1 cellular context compared by ENCODE assay signal in the genomic region with DNA sequence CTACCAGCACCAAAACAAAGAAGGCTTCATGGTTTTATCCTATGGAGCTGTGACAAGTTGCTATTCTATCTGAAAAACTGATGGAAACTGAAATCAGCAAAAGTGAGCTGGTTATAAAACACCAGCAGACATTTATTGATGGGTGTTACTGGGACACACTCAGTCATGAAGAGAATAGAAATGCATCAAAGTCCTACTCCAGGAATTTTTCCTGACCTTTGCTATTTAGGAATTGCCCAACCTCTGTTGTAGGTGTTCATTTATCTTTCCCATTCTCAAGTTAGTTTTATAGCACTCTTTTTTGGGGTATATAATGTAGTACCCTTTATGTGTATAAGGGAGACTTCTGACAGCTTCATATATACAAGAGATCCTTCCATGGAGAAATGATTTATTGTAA.
TF ChIP-seq lines count a peak whose summit lies in the region.

No MANE protein-coding gene starts in this region.

TF ChIP-seq in HepG2, 621 proteins besides CTCF, POLR2A, EP300 and RAD21 (continued from another document and continues in another):
- TF ChIP-seq, protein P1, sequence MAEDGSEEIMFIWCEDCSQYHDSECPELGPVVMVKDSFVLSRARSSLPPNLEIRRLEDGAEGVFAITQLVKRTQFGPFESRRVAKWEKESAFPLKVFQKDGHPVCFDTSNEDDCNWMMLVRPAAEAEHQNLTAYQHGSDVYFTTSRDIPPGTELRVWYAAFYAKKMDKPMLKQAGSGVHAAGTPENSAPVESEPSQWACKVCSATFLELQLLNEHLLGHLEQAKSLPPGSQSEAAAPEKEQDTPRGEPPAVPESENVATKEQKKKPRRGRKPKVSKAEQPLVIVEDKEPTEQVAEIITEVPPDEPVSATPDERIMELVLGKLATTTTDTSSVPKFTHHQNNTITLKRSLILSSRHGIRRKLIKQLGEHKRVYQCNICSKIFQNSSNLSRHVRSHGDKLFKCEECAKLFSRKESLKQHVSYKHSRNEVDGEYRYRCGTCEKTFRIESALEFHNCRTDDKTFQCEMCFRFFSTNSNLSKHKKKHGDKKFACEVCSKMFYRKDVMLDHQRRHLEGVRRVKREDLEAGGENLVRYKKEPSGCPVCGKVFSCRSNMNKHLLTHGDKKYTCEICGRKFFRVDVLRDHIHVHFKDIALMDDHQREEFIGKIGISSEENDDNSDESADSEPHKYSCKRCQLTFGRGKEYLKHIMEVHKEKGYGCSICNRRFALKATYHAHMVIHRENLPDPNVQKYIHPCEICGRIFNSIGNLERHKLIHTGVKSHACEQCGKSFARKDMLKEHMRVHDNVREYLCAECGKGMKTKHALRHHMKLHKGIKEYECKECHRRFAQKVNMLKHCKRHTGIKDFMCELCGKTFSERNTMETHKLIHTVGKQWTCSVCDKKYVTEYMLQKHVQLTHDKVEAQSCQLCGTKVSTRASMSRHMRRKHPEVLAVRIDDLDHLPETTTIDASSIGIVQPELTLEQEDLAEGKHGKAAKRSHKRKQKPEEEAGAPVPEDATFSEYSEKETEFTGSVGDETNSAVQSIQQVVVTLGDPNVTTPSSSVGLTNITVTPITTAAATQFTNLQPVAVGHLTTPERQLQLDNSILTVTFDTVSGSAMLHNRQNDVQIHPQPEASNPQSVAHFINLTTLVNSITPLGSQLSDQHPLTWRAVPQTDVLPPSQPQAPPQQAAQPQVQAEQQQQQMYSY (CRISPR knock-in tag; IDR thresholded peaks at IDR 0.05) = no peak
- TF ChIP-seq ZNF44 (CRISPR knock-in tag; IDR thresholded peaks at IDR 0.05) = no peak
- TF ChIP-seq, protein P2, sequence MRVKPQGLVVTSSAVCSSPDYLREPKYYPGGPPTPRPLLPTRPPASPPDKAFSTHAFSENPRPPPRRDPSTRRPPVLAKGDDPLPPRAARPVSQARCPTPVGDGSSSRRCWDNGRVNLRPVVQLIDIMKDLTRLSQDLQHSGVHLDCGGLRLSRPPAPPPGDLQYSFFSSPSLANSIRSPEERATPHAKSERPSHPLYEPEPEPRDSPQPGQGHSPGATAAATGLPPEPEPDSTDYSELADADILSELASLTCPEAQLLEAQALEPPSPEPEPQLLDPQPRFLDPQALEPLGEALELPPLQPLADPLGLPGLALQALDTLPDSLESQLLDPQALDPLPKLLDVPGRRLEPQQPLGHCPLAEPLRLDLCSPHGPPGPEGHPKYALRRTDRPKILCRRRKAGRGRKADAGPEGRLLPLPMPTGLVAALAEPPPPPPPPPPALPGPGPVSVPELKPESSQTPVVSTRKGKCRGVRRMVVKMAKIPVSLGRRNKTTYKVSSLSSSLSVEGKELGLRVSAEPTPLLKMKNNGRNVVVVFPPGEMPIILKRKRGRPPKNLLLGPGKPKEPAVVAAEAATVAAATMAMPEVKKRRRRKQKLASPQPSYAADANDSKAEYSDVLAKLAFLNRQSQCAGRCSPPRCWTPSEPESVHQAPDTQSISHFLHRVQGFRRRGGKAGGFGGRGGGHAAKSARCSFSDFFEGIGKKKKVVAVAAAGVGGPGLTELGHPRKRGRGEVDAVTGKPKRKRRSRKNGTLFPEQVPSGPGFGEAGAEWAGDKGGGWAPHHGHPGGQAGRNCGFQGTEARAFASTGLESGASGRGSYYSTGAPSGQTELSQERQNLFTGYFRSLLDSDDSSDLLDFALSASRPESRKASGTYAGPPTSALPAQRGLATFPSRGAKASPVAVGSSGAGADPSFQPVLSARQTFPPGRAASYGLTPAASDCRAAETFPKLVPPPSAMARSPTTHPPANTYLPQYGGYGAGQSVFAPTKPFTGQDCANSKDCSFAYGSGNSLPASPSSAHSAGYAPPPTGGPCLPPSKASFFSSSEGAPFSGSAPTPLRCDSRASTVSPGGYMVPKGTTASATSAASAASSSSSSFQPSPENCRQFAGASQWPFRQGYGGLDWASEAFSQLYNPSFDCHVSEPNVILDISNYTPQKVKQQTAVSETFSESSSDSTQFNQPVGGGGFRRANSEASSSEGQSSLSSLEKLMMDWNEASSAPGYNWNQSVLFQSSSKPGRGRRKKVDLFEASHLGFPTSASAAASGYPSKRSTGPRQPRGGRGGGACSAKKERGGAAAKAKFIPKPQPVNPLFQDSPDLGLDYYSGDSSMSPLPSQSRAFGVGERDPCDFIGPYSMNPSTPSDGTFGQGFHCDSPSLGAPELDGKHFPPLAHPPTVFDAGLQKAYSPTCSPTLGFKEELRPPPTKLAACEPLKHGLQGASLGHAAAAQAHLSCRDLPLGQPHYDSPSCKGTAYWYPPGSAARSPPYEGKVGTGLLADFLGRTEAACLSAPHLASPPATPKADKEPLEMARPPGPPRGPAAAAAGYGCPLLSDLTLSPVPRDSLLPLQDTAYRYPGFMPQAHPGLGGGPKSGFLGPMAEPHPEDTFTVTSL (CRISPR knock-in tag; IDR thresholded peaks at IDR 0.05; ENCODE audit: borderline replicate concordance) = peak; percentile 51; the same call in 1 of the 2 replicates
- no peak for TF ChIP-seq KLF13 (CRISPR knock-in tag; IDR thresholded peaks at IDR 0.05)
- TF ChIP-seq NR2F6 (IDR thresholded peaks at IDR 0.05) = peak; percentile 59
- 0 out of 2 replicates have a peak, but pooled peaks have one; percentile 17 for TF ChIP-seq NR2F6 (CRISPR knock-in tag; IDR thresholded peaks at IDR 0.05)
- TF ChIP-seq ZNF3 (CRISPR knock-in tag; IDR thresholded peaks at IDR 0.05) = no peak
- TF ChIP-seq SP2 (CRISPR knock-in tag; IDR thresholded peaks at IDR 0.05) = no peak
- no peak for TF ChIP-seq NFRKB (IDR thresholded peaks at IDR 0.05)
- no peak for TF ChIP-seq PPARG (CRISPR knock-in tag; conservative IDR thresholded peaks at IDR 0.05)
- peak; percentile 75 for TF ChIP-seq BCL6 (CRISPR knock-in tag; IDR thresholded peaks at IDR 0.05)
- no peak for TF ChIP-seq POLR2AphosphoS2 (IDR thresholded peaks at IDR 0.05; ENCODE audit: low read depth, low read length)
- TF ChIP-seq CCDC6 (CRISPR knock-in tag; IDR thresholded peaks at IDR 0.05) = no peak
- TF ChIP-seq, protein P3, sequence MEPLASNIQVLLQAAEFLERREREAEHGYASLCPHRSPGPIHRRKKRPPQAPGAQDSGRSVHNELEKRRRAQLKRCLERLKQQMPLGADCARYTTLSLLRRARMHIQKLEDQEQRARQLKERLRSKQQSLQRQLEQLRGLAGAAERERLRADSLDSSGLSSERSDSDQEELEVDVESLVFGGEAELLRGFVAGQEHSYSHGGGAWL (CRISPR knock-in tag; IDR thresholded peaks at IDR 0.05) = no peak
- TF ChIP-seq EED (CRISPR knock-in tag; IDR thresholded peaks at IDR 0.05) = no peak
- no peak for TF ChIP-seq SOX6 (IDR thresholded peaks at IDR 0.05)
- peak; percentile 32; the same call in 1 of the 2 replicates for TF ChIP-seq SOX6 (CRISPR knock-in tag; IDR thresholded peaks at IDR 0.05)
- no peak for TF ChIP-seq SKI (IDR thresholded peaks at IDR 0.05; ENCODE audit: partially characterized antibody)
- no peak for TF ChIP-seq FOXK2 (IDR thresholded peaks at IDR 0.05)
- no peak for TF ChIP-seq HDAC6 (IDR thresholded peaks at IDR 0.05; ENCODE audit: low read depth, low read length)
- no peak for TF ChIP-seq GTF2F1 (IDR thresholded peaks at IDR 0.05; ENCODE audit: low read length)
- TF ChIP-seq, protein P4, sequence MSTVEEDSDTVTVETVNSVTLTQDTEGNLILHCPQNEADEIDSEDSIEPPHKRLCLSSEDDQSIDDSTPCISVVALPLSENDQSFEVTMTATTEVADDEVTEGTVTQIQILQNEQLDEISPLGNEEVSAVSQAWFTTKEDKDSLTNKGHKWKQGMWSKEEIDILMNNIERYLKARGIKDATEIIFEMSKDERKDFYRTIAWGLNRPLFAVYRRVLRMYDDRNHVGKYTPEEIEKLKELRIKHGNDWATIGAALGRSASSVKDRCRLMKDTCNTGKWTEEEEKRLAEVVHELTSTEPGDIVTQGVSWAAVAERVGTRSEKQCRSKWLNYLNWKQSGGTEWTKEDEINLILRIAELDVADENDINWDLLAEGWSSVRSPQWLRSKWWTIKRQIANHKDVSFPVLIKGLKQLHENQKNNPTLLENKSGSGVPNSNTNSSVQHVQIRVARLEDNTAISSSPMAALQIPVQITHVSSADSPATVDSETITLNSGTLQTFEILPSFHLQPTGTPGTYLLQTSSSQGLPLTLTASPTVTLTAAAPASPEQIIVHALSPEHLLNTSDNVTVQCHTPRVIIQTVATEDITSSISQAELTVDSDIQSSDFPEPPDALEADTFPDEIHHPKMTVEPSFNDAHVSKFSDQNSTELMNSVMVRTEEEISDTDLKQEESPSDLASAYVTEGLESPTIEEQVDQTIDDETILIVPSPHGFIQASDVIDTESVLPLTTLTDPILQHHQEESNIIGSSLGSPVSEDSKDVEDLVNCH (CRISPR knock-in tag; IDR thresholded peaks at IDR 0.05) = no peak
- TF ChIP-seq ZNF660 (CRISPR knock-in tag; IDR thresholded peaks at IDR 0.05; ENCODE audit: borderline replicate concordance, low read depth) = no peak
- no peak for TF ChIP-seq MZF1 (CRISPR knock-in tag; IDR thresholded peaks at IDR 0.05; ENCODE audit: borderline replicate concordance)
- TF ChIP-seq ZMYM4 (CRISPR knock-in tag; IDR thresholded peaks at IDR 0.05) = no peak
- TF ChIP-seq HNF4A (CRISPR knock-in tag; IDR thresholded peaks at IDR 0.05) = peak; percentile 78
- TF ChIP-seq KDM5B (CRISPR knock-in tag; IDR thresholded peaks at IDR 0.05; ENCODE audit: borderline replicate concordance) = no peak
- no peak for TF ChIP-seq MXI1 (IDR thresholded peaks at IDR 0.05; ENCODE audit: borderline replicate concordance, low read depth, low read length)
- no peak for TF ChIP-seq ZSCAN31 (CRISPR knock-in tag; IDR thresholded peaks at IDR 0.05; ENCODE audit: low read depth)
- no peak for TF ChIP-seq ZNF550 (CRISPR knock-in tag; IDR thresholded peaks at IDR 0.05; ENCODE audit: borderline replicate concordance)
- TF ChIP-seq NR2F1 (CRISPR knock-in tag; IDR thresholded peaks at IDR 0.05) = peak in 1 of 2 experiments; percentile 43; a peak in 1 of 4 replicates
- TF ChIP-seq ZNF629 (CRISPR knock-in tag; conservative IDR thresholded peaks at IDR 0.05) = no peak
- TF ChIP-seq ZNF326 (CRISPR knock-in tag; IDR thresholded peaks at IDR 0.05; ENCODE audit: borderline replicate concordance) = no peak
- TF ChIP-seq, protein P5, sequence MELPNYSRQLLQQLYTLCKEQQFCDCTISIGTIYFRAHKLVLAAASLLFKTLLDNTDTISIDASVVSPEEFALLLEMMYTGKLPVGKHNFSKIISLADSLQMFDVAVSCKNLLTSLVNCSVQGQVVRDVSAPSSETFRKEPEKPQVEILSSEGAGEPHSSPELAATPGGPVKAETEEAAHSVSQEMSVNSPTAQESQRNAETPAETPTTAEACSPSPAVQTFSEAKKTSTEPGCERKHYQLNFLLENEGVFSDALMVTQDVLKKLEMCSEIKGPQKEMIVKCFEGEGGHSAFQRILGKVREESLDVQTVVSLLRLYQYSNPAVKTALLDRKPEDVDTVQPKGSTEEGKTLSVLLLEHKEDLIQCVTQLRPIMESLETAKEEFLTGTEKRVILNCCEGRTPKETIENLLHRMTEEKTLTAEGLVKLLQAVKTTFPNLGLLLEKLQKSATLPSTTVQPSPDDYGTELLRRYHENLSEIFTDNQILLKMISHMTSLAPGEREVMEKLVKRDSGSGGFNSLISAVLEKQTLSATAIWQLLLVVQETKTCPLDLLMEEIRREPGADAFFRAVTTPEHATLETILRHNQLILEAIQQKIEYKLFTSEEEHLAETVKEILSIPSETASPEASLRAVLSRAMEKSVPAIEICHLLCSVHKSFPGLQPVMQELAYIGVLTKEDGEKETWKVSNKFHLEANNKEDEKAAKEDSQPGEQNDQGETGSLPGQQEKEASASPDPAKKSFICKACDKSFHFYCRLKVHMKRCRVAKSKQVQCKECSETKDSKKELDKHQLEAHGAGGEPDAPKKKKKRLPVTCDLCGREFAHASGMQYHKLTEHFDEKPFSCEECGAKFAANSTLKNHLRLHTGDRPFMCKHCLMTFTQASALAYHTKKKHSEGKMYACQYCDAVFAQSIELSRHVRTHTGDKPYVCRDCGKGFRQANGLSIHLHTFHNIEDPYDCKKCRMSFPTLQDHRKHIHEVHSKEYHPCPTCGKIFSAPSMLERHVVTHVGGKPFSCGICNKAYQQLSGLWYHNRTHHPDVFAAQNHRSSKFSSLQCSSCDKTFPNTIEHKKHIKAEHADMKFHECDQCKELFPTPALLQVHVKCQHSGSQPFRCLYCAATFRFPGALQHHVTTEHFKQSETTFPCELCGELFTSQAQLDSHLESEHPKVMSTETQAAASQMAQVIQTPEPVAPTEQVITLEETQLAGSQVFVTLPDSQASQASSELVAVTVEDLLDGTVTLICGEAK (IDR thresholded peaks at IDR 0.05) = no peak
- TF ChIP-seq, protein P5 (CRISPR knock-in tag; IDR thresholded peaks at IDR 0.05) = no peak
- TF ChIP-seq KAT7 (CRISPR knock-in tag; IDR thresholded peaks at IDR 0.05; ENCODE audit: borderline replicate concordance) = no peak
- TF ChIP-seq, protein P6, sequence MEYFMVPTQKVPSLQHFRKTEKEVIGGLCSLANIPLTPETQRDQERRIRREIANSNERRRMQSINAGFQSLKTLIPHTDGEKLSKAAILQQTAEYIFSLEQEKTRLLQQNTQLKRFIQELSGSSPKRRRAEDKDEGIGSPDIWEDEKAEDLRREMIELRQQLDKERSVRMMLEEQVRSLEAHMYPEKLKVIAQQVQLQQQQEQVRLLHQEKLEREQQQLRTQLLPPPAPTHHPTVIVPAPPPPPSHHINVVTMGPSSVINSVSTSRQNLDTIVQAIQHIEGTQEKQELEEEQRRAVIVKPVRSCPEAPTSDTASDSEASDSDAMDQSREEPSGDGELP (IDR thresholded peaks at IDR 0.05; ENCODE audit: borderline replicate concordance, low read depth) = no peak
- TF ChIP-seq CEBPB (IDR thresholded peaks at IDR 0.05; ENCODE audit: borderline replicate concordance, low read depth, low read length) = peak; percentile 80; the same call in 1 of the 2 replicates
